In the genomic region with DNA sequence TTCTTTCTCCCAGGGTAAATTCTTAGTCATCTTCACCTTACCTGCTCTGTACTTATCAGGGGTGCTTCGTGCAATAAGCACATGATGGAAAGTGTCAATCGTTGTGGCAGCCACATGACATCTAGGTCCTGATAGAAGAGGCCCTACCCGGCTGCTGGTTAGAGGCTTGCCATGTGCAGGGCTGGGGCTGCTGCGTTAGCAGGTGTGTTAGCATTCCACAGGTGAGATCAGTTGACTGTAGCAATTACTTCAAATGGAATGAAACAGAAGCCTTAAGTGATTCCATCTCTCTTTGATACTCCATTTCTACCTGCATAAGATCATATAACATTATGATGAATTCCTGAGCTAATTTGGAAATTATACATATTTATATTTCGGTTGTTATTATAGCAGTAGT, we compare ENCODE assay signal across 27 cellular contexts.
"Had no signal": no experiment of that assay in that cellular context is flagged by ENCODE, and none has a peak within 500 bp of the region (broad histone marks: within the 10 kb centered on the region; RNA-seq: fewer than 3 reads in every experiment).

No MANE protein-coding gene starts in this region.

- H3K27ac ChIP-seq: adrenal gland, ascending aorta, colonic mucosa, dorsolateral prefrontal cortex, esophagus muscularis mucosa, neutrophil, pancreas, psoas muscle, right atrium auricular region, spleen, upper lobe of right lung, VCaP had no signal

- H3K27me3 ChIP-seq: adrenal gland, ascending aorta, colonic mucosa, dorsolateral prefrontal cortex, esophagus muscularis mucosa, neutrophil, pancreas, right atrium auricular region, spleen, upper lobe of right lung had no signal

- H3K4me3 ChIP-seq: adrenal gland, ascending aorta, colonic mucosa, dorsolateral prefrontal cortex, esophagus muscularis mucosa, pancreas, psoas muscle, right atrium auricular region, spleen, upper lobe of right lung had no signal

- H3K9me3 ChIP-seq: adrenal gland, ascending aorta, colonic mucosa, esophagus muscularis mucosa, neutrophil, pancreas, psoas muscle, right atrium auricular region, spleen, upper lobe of right lung had no signal

- H3K27ac Mint-ChIP-seq: activated naive CD8-positive, alpha-beta T cell; activated T-cell treated with anti-CD3 and anti-CD28 coated beads, Interleukin-2, amount 50 U/mL, for 24 hours; activated T-helper 17 cell treated with anti-CD3 and anti-CD28 coated beads, Interleukin-2, amount 50 U/mL, for 72 hours; effector memory CD8-positive, alpha-beta T cell; natural killer cell had no signal

- H3K36me3 ChIP-seq: adrenal gland, ascending aorta, colonic mucosa, esophagus muscularis mucosa, neutrophil, pancreas, right atrium auricular region, spleen, upper lobe of right lung had no signal

- H3K4me1 ChIP-seq: colonic mucosa, psoas muscle, right atrium auricular region, upper lobe of right lung had no signal

- H3K27me3 Mint-ChIP-seq: activated naive CD8-positive, alpha-beta T cell; activated T-cell treated with anti-CD3 and anti-CD28 coated beads, Interleukin-2, amount 50 U/mL, for 24 hours; activated T-helper 17 cell treated with anti-CD3 and anti-CD28 coated beads, Interleukin-2, amount 50 U/mL, for 72 hours; effector memory CD8-positive, alpha-beta T cell had no signal

- H3K36me3 Mint-ChIP-seq: activated naive CD8-positive, alpha-beta T cell; natural killer cell had no signal

- DNase-seq: activated CD4-positive, CD25-positive, alpha-beta regulatory T cell treated with anti-CD3 and anti-CD28 coated beads, Interleukin-2, amount 50 U/mL, for 72 hours; activated CD8-positive, alpha-beta memory T cell treated with anti-CD3 and anti-CD28 coated beads for 24 hours; activated CD8-positive, alpha-beta memory T cell treated with anti-CD3 and anti-CD28 coated beads, Interleukin-2, amount 50 U/mL, for 4 hours; activated T-cell treated with anti-CD3 and anti-CD28 coated beads, Interleukin-2, amount 50 U/mL, for 24 hours; adrenal gland; colonic mucosa; dorsolateral prefrontal cortex; effector memory CD8-positive, alpha-beta T cell; hippocampal formation; left ventricle myocardium superior; mammary epithelial cell; midbrain; natural killer cell; pancreas; psoas muscle; spleen; stimulated activated CD4-positive, alpha-beta T cell treated with anti-CD3 and anti-CD28 coated beads, Interleukin-4, amount 100 ng/mL, for 24 hours; stimulated activated naive CD8-positive, alpha-beta T cell treated with anti-CD3 and anti-CD28 coated beads, Interleukin-15, Interleukin-2, amounts not matched to agents 100 U/mL and 50 U/mL, for 24 hours; T-helper 2 cell; upper lobe of right lung had no signal

- ATAC-seq: activated T-helper 17 cell treated with anti-CD3 and anti-CD28 coated beads, Interleukin-2, amount 50 U/mL, for 72 hours; effector memory CD8-positive, alpha-beta T cell; stimulated activated naive CD8-positive, alpha-beta T cell treated with anti-CD3 and anti-CD28 coated beads, Interleukin-15, Interleukin-2, amounts not matched to agents 100 U/mL and 50 U/mL, for 24 hours had no signal

- H3K9me3 Mint-ChIP-seq: activated T-cell treated with anti-CD3 and anti-CD28 coated beads, Interleukin-2, amount 50 U/mL, for 24 hours; activated T-helper 17 cell treated with anti-CD3 and anti-CD28 coated beads, Interleukin-2, amount 50 U/mL, for 72 hours; effector memory CD8-positive, alpha-beta T cell; natural killer cell had no signal

- H3K4me3 Mint-ChIP-seq: activated naive CD8-positive, alpha-beta T cell; activated T-cell treated with anti-CD3 and anti-CD28 coated beads, Interleukin-2, amount 50 U/mL, for 24 hours; activated T-helper 17 cell treated with anti-CD3 and anti-CD28 coated beads, Interleukin-2, amount 50 U/mL, for 72 hours; effector memory CD8-positive, alpha-beta T cell; natural killer cell had no signal
